Comparison of ENCODE assay signal across 27 cellular contexts in the genomic region with DNA sequence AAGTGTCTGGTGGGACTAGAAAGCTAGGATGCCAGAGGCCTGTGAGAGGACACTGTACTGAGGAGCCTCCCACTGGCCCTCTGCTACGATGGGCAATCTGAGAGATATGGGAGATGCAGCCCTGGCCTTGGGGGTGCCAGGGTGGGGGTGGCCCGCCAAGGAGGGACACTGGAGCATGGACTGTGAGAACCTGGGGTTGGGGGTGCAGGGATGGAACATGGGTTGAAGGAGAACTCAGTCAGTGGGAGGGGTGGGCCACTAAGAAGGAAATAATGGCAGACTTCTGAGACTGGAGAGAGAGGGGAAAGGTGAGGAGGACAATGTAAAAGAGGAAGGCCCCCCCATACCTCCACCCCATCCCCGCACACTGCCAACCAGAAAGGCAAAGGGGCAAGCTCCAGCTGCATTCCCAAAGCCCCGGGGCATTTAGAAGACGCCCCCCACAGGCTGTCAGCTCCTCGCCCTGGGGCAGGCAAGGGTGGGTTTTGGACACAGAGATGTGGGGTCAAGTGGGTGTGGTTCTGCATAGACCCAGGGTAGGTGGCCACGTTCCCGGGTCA. TPM values are rescaled to one million over a fixed set of nuclear protein-coding genes. Genes with fewer than 3 reads are reported as not detected.
A peak's percentile ranks its signal among the peaks of the same experiment; 100 is the strongest.
DNase-seq lines count a peak whose midpoint lies in the region; ATAC-seq and TF ChIP-seq lines count a peak whose summit lies in the region.
"Had no signal": no experiment of that assay in that cellular context is flagged by ENCODE, and none has a peak within 500 bp of the region (broad histone marks: within the 10 kb centered on the region; RNA-seq: fewer than 3 reads in every experiment).

No MANE protein-coding gene starts in this region.

- H3K18ac ChIP-seq in mesendoderm (ENCODE audit: low read length) = no peak overlapping the region

- H3K9me3 ChIP-seq in mucosa of rectum (ENCODE audit: control insufficient read depth in 2 of 2, low read length in 2 of 2) = no peaks in the 10 kb centered on the region
- H3K9me3 ChIP-seq: MG63, SK-N-SH, stomach had no signal

- no peaks in the 10 kb centered on the region for H3K36me3 Mint-ChIP-seq in activated CD4-positive, alpha-beta T cell treated with anti-CD3 and anti-CD28 coated beads for 36 hours (ENCODE audit: low read depth)
- no peaks in the 10 kb centered on the region for H3K36me3 Mint-ChIP-seq in activated T-helper 17 cell treated with anti-CD3 and anti-CD28 coated beads, Interleukin-2, amount 50 U/mL, for 72 hours (ENCODE audit: low read depth)
- H3K36me3 Mint-ChIP-seq in stimulated activated memory B cell treated with anti-CD40 and anti-IgM and Interleukin-4, amounts not matched to agents 10 μg/mL and 1 μg/mL and 100 μg/mL, for 72 hours = no peaks in the 10 kb centered on the region
- H3K36me3 Mint-ChIP-seq in activated CD8-positive, alpha-beta memory T cell treated with anti-CD3 and anti-CD28 coated beads, Interleukin-2, amount 10 ng/mL, durations not matched to agents 7 days and 5 days = no peaks in the 10 kb centered on the region

- no peak overlapping the region for H3K27ac Mint-ChIP-seq in activated CD4-positive, alpha-beta T cell treated with anti-CD3 and anti-CD28 coated beads for 36 hours
- no peak overlapping the region for H3K27ac Mint-ChIP-seq in activated T-helper 17 cell treated with anti-CD3 and anti-CD28 coated beads, Interleukin-2, amount 50 U/mL, for 72 hours
- H3K27ac Mint-ChIP-seq in stimulated activated memory B cell treated with anti-CD40 and anti-IgM and Interleukin-4, amounts not matched to agents 10 μg/mL and 1 μg/mL and 100 μg/mL, for 72 hours = peak overlapping the region; percentile 31
- no peak overlapping the region for H3K27ac Mint-ChIP-seq in activated CD8-positive, alpha-beta memory T cell treated with anti-CD3 and anti-CD28 coated beads, Interleukin-2, amount 10 ng/mL, durations not matched to agents 7 days and 5 days

- H3K4ac ChIP-seq in mesendoderm (ENCODE audit: low read depth, low read length) = no peak overlapping the region

- H3K4me3 ChIP-seq in mucosa of rectum (ENCODE audit: low read length in 2 of 2) (no peak overlapping the region), mesendoderm (ENCODE audit: low read length) (no peak overlapping the region)
- H3K4me3 ChIP-seq: MG63 had no signal

- peak overlapping the region; percentile 79 to 96 for H3K27ac ChIP-seq in mucosa of rectum (ENCODE audit: low read depth in 2 of 2, low read length in 2 of 2)
- no peak overlapping the region for H3K27ac ChIP-seq in mesendoderm (ENCODE audit: low read depth, low read length)
- H3K27ac ChIP-seq: 22Rv1, skin epidermis, stomach had no signal

- intact Hi-C loops in activated CD4-positive, alpha-beta T cell treated with anti-CD3 and anti-CD28 coated beads for 36 hours (cut with DNase I, micrococcal nuclease) = no loop called here

- ATAC-seq in activated CD4-positive, alpha-beta T cell treated with anti-CD3 and anti-CD28 coated beads for 36 hours = no peak
- no peak for ATAC-seq in activated T-helper 17 cell treated with anti-CD3 and anti-CD28 coated beads, Interleukin-2, amount 50 U/mL, for 72 hours (replicated peaks)
- ATAC-seq in stimulated activated memory B cell treated with anti-CD40 and anti-IgM and Interleukin-4, amounts not matched to agents 10 μg/mL and 1 μg/mL and 100 μg/mL, for 72 hours = no peak
- no peak for ATAC-seq in activated CD8-positive, alpha-beta memory T cell treated with anti-CD3 and anti-CD28 coated beads, Interleukin-2, amount 10 ng/mL, durations not matched to agents 7 days and 5 days
- ATAC-seq: activated CD4-positive, CD25-positive, alpha-beta regulatory T cell treated with anti-CD3 and anti-CD28 coated beads, Interleukin-2, amount 50 U/mL, for 24 hours had no signal

- H3K9ac ChIP-seq in mucosa of rectum (ENCODE audit: low read depth in 1 of 2, low read length in 2 of 2) (peak overlapping the region; percentile 14 to 56), mesendoderm (ENCODE audit: low read length) (no peak overlapping the region)
- H3K9ac ChIP-seq: SK-N-SH had no signal

- no peaks in the 10 kb centered on the region for H3K36me3 ChIP-seq in mucosa of rectum (ENCODE audit: control insufficient read depth in 2 of 2, insufficient read depth in 2 of 2, low read length in 2 of 2)
- no peaks in the 10 kb centered on the region for H3K36me3 ChIP-seq in mesendoderm (ENCODE audit: control insufficient read depth, insufficient read depth, low read length)
- H3K36me3 ChIP-seq: MG63, stomach had no signal

- no peaks in the 10 kb centered on the region for H3K27me3 ChIP-seq in mucosa of rectum (ENCODE audit: control insufficient read depth in 2 of 2, insufficient read depth in 2 of 2, low read length in 2 of 2)
- peaks cover 11% of the 10 kb centered on the region for H3K27me3 ChIP-seq in mesendoderm (ENCODE audit: insufficient read depth, low read length, poor library complexity)
- H3K27me3 ChIP-seq: dorsolateral prefrontal cortex, MG63 had no signal

- H3K4me1 Mint-ChIP-seq in activated CD4-positive, alpha-beta T cell treated with anti-CD3 and anti-CD28 coated beads for 36 hours = peaks cover 16% of the 10 kb centered on the region
- H3K4me1 Mint-ChIP-seq in activated T-helper 17 cell treated with anti-CD3 and anti-CD28 coated beads, Interleukin-2, amount 50 U/mL, for 72 hours = peaks cover 6% of the 10 kb centered on the region
- peaks cover 24% of the 10 kb centered on the region for H3K4me1 Mint-ChIP-seq in stimulated activated memory B cell treated with anti-CD40 and anti-IgM and Interleukin-4, amounts not matched to agents 10 μg/mL and 1 μg/mL and 100 μg/mL, for 72 hours
- H3K4me1 Mint-ChIP-seq in activated CD8-positive, alpha-beta memory T cell treated with anti-CD3 and anti-CD28 coated beads, Interleukin-2, amount 10 ng/mL, durations not matched to agents 7 days and 5 days = peaks cover 17% of the 10 kb centered on the region

- H3K79me2 ChIP-seq in mesendoderm (ENCODE audit: control insufficient read depth, insufficient read depth, low read length) = no peaks in the 10 kb centered on the region

- no peak overlapping the region for H2BK120ac ChIP-seq in mesendoderm (ENCODE audit: low read depth, low read length)

- H2BK5ac ChIP-seq in mesendoderm (ENCODE audit: low read length) = no peak overlapping the region

- DNase-seq in activated CD4-positive, alpha-beta T cell treated with anti-CD3 and anti-CD28 coated beads for 36 hours = no peak
- no peak for DNase-seq in activated CD4-positive, alpha-beta T cell treated with anti-CD3 and anti-CD28 coated beads, Interleukin-2, amount 50 U/mL, for 4 hours
- no peak for DNase-seq in GM13976 (ENCODE audit: low spot score)
- no peak for DNase-seq in activated CD8-positive, alpha-beta memory T cell treated with anti-CD3 and anti-CD28 coated beads, Interleukin-2, amount 10 ng/mL, durations not matched to agents 7 days and 5 days
- DNase-seq in mesendoderm = no peak
- DNase-seq: activated effector memory CD4-positive, alpha-beta T cell treated with anti-CD3 and anti-CD28 coated beads, Interleukin-2, amount 50 U/mL, for 16 hours; Calu3; dorsolateral prefrontal cortex; MG63; NCI-H1436 treated with DMSO at 0.1 percent for 48 hours; NCI-H526; RPMI8226; SK-N-SH; stomach; T1000; trophoblast cell had no signal

- H3K27me3 Mint-ChIP-seq in activated CD4-positive, alpha-beta T cell treated with anti-CD3 and anti-CD28 coated beads for 36 hours = peaks cover 17% of the 10 kb centered on the region
- peaks cover 22% of the 10 kb centered on the region for H3K27me3 Mint-ChIP-seq in activated T-helper 17 cell treated with anti-CD3 and anti-CD28 coated beads, Interleukin-2, amount 50 U/mL, for 72 hours
- peaks cover 76% of the 10 kb centered on the region for H3K27me3 Mint-ChIP-seq in stimulated activated memory B cell treated with anti-CD40 and anti-IgM and Interleukin-4, amounts not matched to agents 10 μg/mL and 1 μg/mL and 100 μg/mL, for 72 hours
- peaks cover 64% of the 10 kb centered on the region for H3K27me3 Mint-ChIP-seq in activated CD8-positive, alpha-beta memory T cell treated with anti-CD3 and anti-CD28 coated beads, Interleukin-2, amount 10 ng/mL, durations not matched to agents 7 days and 5 days

- H3K4me1 ChIP-seq in mucosa of rectum (ENCODE audit: control insufficient read depth in 2 of 2, insufficient read depth in 2 of 2, low read length in 2 of 2) (peaks cover 42 to 50% of the 10 kb centered on the region in 2 donors), mesendoderm (ENCODE audit: control insufficient read depth, low read depth, low read length) (peaks cover 5% of the 10 kb centered on the region)

- no peak overlapping the region for H2AK5ac ChIP-seq in mesendoderm (ENCODE audit: low read length)

- H3K4me3 Mint-ChIP-seq in activated CD4-positive, alpha-beta T cell treated with anti-CD3 and anti-CD28 coated beads for 36 hours = peak overlapping the region; percentile 9
- peak overlapping the region; percentile 72 for H3K4me3 Mint-ChIP-seq in activated T-helper 17 cell treated with anti-CD3 and anti-CD28 coated beads, Interleukin-2, amount 50 U/mL, for 72 hours
- no peak overlapping the region for H3K4me3 Mint-ChIP-seq in stimulated activated memory B cell treated with anti-CD40 and anti-IgM and Interleukin-4, amounts not matched to agents 10 μg/mL and 1 μg/mL and 100 μg/mL, for 72 hours
- H3K4me3 Mint-ChIP-seq in activated CD8-positive, alpha-beta memory T cell treated with anti-CD3 and anti-CD28 coated beads, Interleukin-2, amount 10 ng/mL, durations not matched to agents 7 days and 5 days = no peak overlapping the region

- POLR2A ChIA-PET in activated CD4-positive, alpha-beta T cell treated with anti-CD3 and anti-CD28 coated beads for 36 hours (lab: Charles Lee) = no interaction called here

- TF ChIP-seq CTCF in GM13976 (IDR thresholded peaks at IDR 0.05; ENCODE audit: borderline replicate concordance, control extremely low read depth, extremely low read depth, insufficient read depth, missing control alignments) = no peak

- no peaks in the 10 kb centered on the region for H3K79me1 ChIP-seq in mesendoderm (ENCODE audit: low read length)

- CTCF ChIA-PET in activated CD4-positive, alpha-beta T cell treated with anti-CD3 and anti-CD28 coated beads for 36 hours (lab: Charles Lee) = interaction anchor here (0.7 kb wide), 1 partner anchor 164 kb away, joined by 3 read pairs; no protein-coding TSS in a partner anchor
- CTCF ChIA-PET in activated CD8-positive, alpha-beta memory T cell treated with anti-CD3 and anti-CD28 coated beads, Interleukin-2, amount 10 ng/mL, durations not matched to agents 7 days and 5 days (lab: Charles Lee) = interaction anchor here (0.8 kb wide), 1 partner anchor 10 kb away, joined by 3 read pairs; no protein-coding TSS in a partner anchor

- no peaks in the 10 kb centered on the region for H3K9me3 Mint-ChIP-seq in activated CD4-positive, alpha-beta T cell treated with anti-CD3 and anti-CD28 coated beads for 36 hours (ENCODE audit: low read depth)
- no peaks in the 10 kb centered on the region for H3K9me3 Mint-ChIP-seq in activated T-helper 17 cell treated with anti-CD3 and anti-CD28 coated beads, Interleukin-2, amount 50 U/mL, for 72 hours
- no peaks in the 10 kb centered on the region for H3K9me3 Mint-ChIP-seq in stimulated activated memory B cell treated with anti-CD40 and anti-IgM and Interleukin-4, amounts not matched to agents 10 μg/mL and 1 μg/mL and 100 μg/mL, for 72 hours
- H3K9me3 Mint-ChIP-seq in activated CD8-positive, alpha-beta memory T cell treated with anti-CD3 and anti-CD28 coated beads, Interleukin-2, amount 10 ng/mL, durations not matched to agents 7 days and 5 days (ENCODE audit: low read depth) = no peaks in the 10 kb centered on the region
- H3K9me3 Mint-ChIP-seq: neural crest cell had no signal

- H3K23ac ChIP-seq in mesendoderm (ENCODE audit: low read length) = no peak overlapping the region

- no CpG with 5 or more reads among the region's 8 CpGs for WGBS in mesendoderm (ENCODE audit: extremely low coverage, insufficient coverage, low lambda C conversion rate)

- H2BK15ac ChIP-seq in mesendoderm (replicated peaks; ENCODE audit: low read depth) = no peak overlapping the region

- no peak overlapping the region for H4K5ac ChIP-seq in mesendoderm (ENCODE audit: low read length)

- H3K4me2 ChIP-seq in mesendoderm (ENCODE audit: low read length) = no peak overlapping the region
- H3K4me2 ChIP-seq: SK-N-SH had no signal

- in situ Hi-C loops in GM13976 (cut with MboI; ENCODE audit: low sequenced_read_pairs, unreplicated experiment) = no loop called here

- H4K8ac ChIP-seq in mesendoderm (ENCODE audit: low read depth, low read length) = no peak overlapping the region

- H3K56ac ChIP-seq in mesendoderm (ENCODE audit: low read length) = no peak overlapping the region

RNA-seq across cellular contexts. Expression of gene SLC22A7, which starts 20.9 kb away (rescaled TPM):
- not detected for total RNA-seq in activated CD4-positive, alpha-beta T cell treated with anti-CD3 and anti-CD28 coated beads for 36 hours
- not detected for total RNA-seq in activated T-helper 17 cell treated with anti-CD3 and anti-CD28 coated beads, Interleukin-2, amount 50 U/mL, for 72 hours
- total RNA-seq in activated CD8-positive, alpha-beta memory T cell treated with anti-CD3 and anti-CD28 coated beads, Interleukin-2, amount 10 ng/mL, durations not matched to agents 7 days and 5 days = not detected
- polyA plus RNA-seq in mesendoderm (2013, experiment 1 of 2) = not detected
- not detected for polyA plus RNA-seq in mesendoderm (2013, experiment 2 of 2)
- total RNA-seq: Calu3, lung microvascular endothelial cell, pulmonary artery endothelial cell, stomach had no signal
- polyA plus RNA-seq: esophagus, keratinocyte, SK-N-SH, stomach had no signal

RNA-seq across cellular contexts. Expression of gene CRIP3, which starts 31.5 kb away (rescaled TPM):
- 1 to 10 TPM; 1.6 to 1.8 TPM for total RNA-seq in activated CD4-positive, alpha-beta T cell treated with anti-CD3 and anti-CD28 coated beads for 36 hours
- total RNA-seq in activated T-helper 17 cell treated with anti-CD3 and anti-CD28 coated beads, Interleukin-2, amount 50 U/mL, for 72 hours = 1 to 10 TPM; 4.2 to 4.6 TPM
- total RNA-seq in activated CD8-positive, alpha-beta memory T cell treated with anti-CD3 and anti-CD28 coated beads, Interleukin-2, amount 10 ng/mL, durations not matched to agents 7 days and 5 days = under 1 TPM; 0.50 to 0.66 TPM
- 7.6 TPM for polyA plus RNA-seq in mesendoderm (2013, experiment 1 of 2)
- 7.5 TPM for polyA plus RNA-seq in mesendoderm (2013, experiment 2 of 2)
- total RNA-seq: lung microvascular endothelial cell, pulmonary artery endothelial cell had no signal
- polyA plus RNA-seq: SK-N-SH had no signal

RNA-seq across cellular contexts. Expression of gene TTBK1, which starts 33.9 kb away (rescaled TPM):
- total RNA-seq in activated CD4-positive, alpha-beta T cell treated with anti-CD3 and anti-CD28 coated beads for 36 hours = under 1 TPM; 0.30 to 0.40 TPM
- 1 to 10 TPM; 2.2 to 3.6 TPM for total RNA-seq in activated T-helper 17 cell treated with anti-CD3 and anti-CD28 coated beads, Interleukin-2, amount 50 U/mL, for 72 hours
- total RNA-seq in activated CD8-positive, alpha-beta memory T cell treated with anti-CD3 and anti-CD28 coated beads, Interleukin-2, amount 10 ng/mL, durations not matched to agents 7 days and 5 days = under 1 TPM; 0.20 to 0.80 TPM
- polyA plus RNA-seq in mesendoderm (2013, experiment 1 of 2) = 0.06 TPM
- polyA plus RNA-seq in mesendoderm (2013, experiment 2 of 2) = 0.07 TPM
- polyA plus RNA-seq: keratinocyte had no signal

RNA-seq across cellular contexts. Expression of gene DNPH1, which starts 47.9 kb away (rescaled TPM):
- total RNA-seq in activated CD4-positive, alpha-beta T cell treated with anti-CD3 and anti-CD28 coated beads for 36 hours = 10 to 100 TPM; 58.5 to 80.3 TPM
- total RNA-seq in activated T-helper 17 cell treated with anti-CD3 and anti-CD28 coated beads, Interleukin-2, amount 50 U/mL, for 72 hours = 10 to 100 TPM; 42.6 to 57.8 TPM
- total RNA-seq in activated CD8-positive, alpha-beta memory T cell treated with anti-CD3 and anti-CD28 coated beads, Interleukin-2, amount 10 ng/mL, durations not matched to agents 7 days and 5 days = 10 to 100 TPM; 54.0 to 60.0 TPM
- polyA plus RNA-seq in mesendoderm (2013, experiment 1 of 2) = 36.2 TPM
- polyA plus RNA-seq in mesendoderm (2013, experiment 2 of 2) = 35.8 TPM

Comparison
In these comparisons a context has a peak if more than half of its experiments do, and no peak if none do; other contexts are left out.
1. H3K4me3 Mint-ChIP-seq: peak in activated CD4-positive, alpha-beta T cell treated with anti-CD3 and anti-CD28 coated beads for 36 hours (single experiment) and activated T-helper 17 cell treated with anti-CD3 and anti-CD28 coated beads, Interleukin-2, amount 50 U/mL, for 72 hours (single experiment); none in stimulated activated memory B cell treated with anti-CD40 and anti-IgM and Interleukin-4, amounts not matched to agents 10 μg/mL and 1 μg/mL and 100 μg/mL, for 72 hours (single experiment) and activated CD8-positive, alpha-beta memory T cell treated with anti-CD3 and anti-CD28 coated beads, Interleukin-2, amount 10 ng/mL, durations not matched to agents 7 days and 5 days (single experiment).